Comparison of ENCODE assay signal across 1 cellular context in genomic region chr18:13185675-13186198, GRCh38.
A peak's percentile ranks its signal among the peaks of the same experiment; 100 is the strongest.
TF ChIP-seq lines count a peak whose summit lies in the region.

No MANE protein-coding gene starts in this region.

TF ChIP-seq in HepG2, 621 proteins besides CTCF, POLR2A, EP300 and RAD21:
- TF ChIP-seq MAFF (IDR thresholded peaks at IDR 0.05; ENCODE audit: low read depth, low read length) (peak; percentile 44), ZEB1 (IDR thresholded peaks at IDR 0.05; ENCODE audit: insufficient replicate concordance, low read depth) (no peak), ZNF788 (CRISPR knock-in tag; IDR thresholded peaks at IDR 0.05; ENCODE audit: borderline replicate concordance) (0 out of 2 replicates have a peak, but pooled peaks have one; percentile 4), PAXIP1 (CRISPR knock-in tag; conservative IDR thresholded peaks at IDR 0.05) (no peak), MAFK (conservative IDR thresholded peaks at IDR 0.05 in 1 of 2, IDR thresholded peaks at IDR 0.05 in 1 of 2; ENCODE audit: low read length in 2 of 2) (peak; percentile 62 to 64; a peak in 3 of 4 replicates), TRIM22 (IDR thresholded peaks at IDR 0.05) (no peak), ZBTB4 (CRISPR knock-in tag; IDR thresholded peaks at IDR 0.05; ENCODE audit: borderline replicate concordance) (peak; percentile 47; the same call in 1 of the 2 replicates)
